In the genomic region with DNA sequence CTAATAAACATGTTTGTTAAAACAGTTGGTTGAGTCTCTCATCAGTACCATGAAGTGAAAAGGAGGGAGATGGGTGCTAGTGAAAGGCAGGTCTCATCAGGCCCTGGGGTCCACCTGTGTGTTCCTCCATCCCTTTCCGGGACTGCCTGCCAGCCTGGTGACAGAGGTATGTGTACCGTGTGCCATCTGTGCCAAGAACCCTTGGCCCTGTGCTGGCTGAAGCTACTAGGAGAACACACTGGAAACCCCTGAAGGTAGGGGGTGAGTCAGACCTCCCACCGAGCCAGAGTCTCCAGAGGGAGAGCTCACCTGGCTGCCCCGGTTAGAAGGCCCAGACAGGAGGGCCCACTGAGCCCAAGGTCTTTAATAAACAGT, we compare ENCODE assay signal across 1 cellular context.
TF ChIP-seq lines count a peak whose summit lies in the region.

No MANE protein-coding gene starts in this region.

TF ChIP-seq in K562, 482 proteins besides CTCF, POLR2A, EP300 and RAD21 (continued from another document and continues in another):
- TF ChIP-seq, protein P1, sequence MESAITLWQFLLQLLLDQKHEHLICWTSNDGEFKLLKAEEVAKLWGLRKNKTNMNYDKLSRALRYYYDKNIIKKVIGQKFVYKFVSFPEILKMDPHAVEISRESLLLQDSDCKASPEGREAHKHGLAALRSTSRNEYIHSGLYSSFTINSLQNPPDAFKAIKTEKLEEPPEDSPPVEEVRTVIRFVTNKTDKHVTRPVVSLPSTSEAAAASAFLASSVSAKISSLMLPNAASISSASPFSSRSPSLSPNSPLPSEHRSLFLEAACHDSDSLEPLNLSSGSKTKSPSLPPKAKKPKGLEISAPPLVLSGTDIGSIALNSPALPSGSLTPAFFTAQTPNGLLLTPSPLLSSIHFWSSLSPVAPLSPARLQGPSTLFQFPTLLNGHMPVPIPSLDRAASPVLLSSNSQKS (CRISPR knock-in tag; IDR thresholded peaks at IDR 0.05): no peak; the same call in 1 of the 2 replicates
- no peak for TF ChIP-seq ZNF699 (CRISPR knock-in tag; IDR thresholded peaks at IDR 0.05; ENCODE audit: insufficient replicate concordance)
- TF ChIP-seq ZNF41 (CRISPR knock-in tag; conservative IDR thresholded peaks at IDR 0.05): peak; percentile 74
- no peak for TF ChIP-seq ZBTB17 (CRISPR knock-in tag; IDR thresholded peaks at IDR 0.05)
- no peak for TF ChIP-seq EZH2 (IDR thresholded peaks at IDR 0.05; ENCODE audit: borderline replicate concordance, low read depth, low read length)
- TF ChIP-seq, protein P2, sequence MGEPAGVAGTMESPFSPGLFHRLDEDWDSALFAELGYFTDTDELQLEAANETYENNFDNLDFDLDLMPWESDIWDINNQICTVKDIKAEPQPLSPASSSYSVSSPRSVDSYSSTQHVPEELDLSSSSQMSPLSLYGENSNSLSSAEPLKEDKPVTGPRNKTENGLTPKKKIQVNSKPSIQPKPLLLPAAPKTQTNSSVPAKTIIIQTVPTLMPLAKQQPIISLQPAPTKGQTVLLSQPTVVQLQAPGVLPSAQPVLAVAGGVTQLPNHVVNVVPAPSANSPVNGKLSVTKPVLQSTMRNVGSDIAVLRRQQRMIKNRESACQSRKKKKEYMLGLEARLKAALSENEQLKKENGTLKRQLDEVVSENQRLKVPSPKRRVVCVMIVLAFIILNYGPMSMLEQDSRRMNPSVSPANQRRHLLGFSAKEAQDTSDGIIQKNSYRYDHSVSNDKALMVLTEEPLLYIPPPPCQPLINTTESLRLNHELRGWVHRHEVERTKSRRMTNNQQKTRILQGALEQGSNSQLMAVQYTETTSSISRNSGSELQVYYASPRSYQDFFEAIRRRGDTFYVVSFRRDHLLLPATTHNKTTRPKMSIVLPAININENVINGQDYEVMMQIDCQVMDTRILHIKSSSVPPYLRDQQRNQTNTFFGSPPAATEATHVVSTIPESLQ (CRISPR knock-in tag; IDR thresholded peaks at IDR 0.05): 0 out of 2 replicates have a peak, but pooled peaks have one; percentile 19
- no peak for TF ChIP-seq ZNF3 (CRISPR knock-in tag; IDR thresholded peaks at IDR 0.05)
- no peak for TF ChIP-seq HMG20B (CRISPR knock-in tag; IDR thresholded peaks at IDR 0.05)
- TF ChIP-seq STAT5B (CRISPR knock-in tag; IDR thresholded peaks at IDR 0.05): no peak
- no peak for TF ChIP-seq ZNF695 (CRISPR knock-in tag; IDR thresholded peaks at IDR 0.05)
- peak; percentile 93 for TF ChIP-seq RHOXF2B (CRISPR knock-in tag; conservative IDR thresholded peaks at IDR 0.05)
- no peak for TF ChIP-seq CREBBP (IDR thresholded peaks at IDR 0.05; ENCODE audit: low read depth, low read length)
- TF ChIP-seq, protein P3, sequence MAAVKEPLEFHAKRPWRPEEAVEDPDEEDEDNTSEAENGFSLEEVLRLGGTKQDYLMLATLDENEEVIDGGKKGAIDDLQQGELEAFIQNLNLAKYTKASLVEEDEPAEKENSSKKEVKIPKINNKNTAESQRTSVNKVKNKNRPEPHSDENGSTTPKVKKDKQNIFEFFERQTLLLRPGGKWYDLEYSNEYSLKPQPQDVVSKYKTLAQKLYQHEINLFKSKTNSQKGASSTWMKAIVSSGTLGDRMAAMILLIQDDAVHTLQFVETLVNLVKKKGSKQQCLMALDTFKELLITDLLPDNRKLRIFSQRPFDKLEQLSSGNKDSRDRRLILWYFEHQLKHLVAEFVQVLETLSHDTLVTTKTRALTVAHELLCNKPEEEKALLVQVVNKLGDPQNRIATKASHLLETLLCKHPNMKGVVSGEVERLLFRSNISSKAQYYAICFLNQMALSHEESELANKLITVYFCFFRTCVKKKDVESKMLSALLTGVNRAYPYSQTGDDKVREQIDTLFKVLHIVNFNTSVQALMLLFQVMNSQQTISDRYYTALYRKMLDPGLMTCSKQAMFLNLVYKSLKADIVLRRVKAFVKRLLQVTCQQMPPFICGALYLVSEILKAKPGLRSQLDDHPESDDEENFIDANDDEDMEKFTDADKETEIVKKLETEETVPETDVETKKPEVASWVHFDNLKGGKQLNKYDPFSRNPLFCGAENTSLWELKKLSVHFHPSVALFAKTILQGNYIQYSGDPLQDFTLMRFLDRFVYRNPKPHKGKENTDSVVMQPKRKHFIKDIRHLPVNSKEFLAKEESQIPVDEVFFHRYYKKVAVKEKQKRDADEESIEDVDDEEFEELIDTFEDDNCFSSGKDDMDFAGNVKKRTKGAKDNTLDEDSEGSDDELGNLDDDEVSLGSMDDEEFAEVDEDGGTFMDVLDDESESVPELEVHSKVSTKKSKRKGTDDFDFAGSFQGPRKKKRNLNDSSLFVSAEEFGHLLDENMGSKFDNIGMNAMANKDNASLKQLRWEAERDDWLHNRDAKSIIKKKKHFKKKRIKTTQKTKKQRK (IDR thresholded peaks at IDR 0.05; ENCODE audit: borderline replicate concordance, low read depth, low read length): no peak
- no peak for TF ChIP-seq ZNF175 (CRISPR knock-in tag; IDR thresholded peaks at IDR 0.05; ENCODE audit: low read depth)
- no peak for TF ChIP-seq SIN3B (IDR thresholded peaks at IDR 0.05; ENCODE audit: low read depth)
- no peak for TF ChIP-seq TBP (optimal IDR thresholded peaks at IDR 0.05; ENCODE audit: low read depth, low read length)
- TF ChIP-seq, protein P4, sequence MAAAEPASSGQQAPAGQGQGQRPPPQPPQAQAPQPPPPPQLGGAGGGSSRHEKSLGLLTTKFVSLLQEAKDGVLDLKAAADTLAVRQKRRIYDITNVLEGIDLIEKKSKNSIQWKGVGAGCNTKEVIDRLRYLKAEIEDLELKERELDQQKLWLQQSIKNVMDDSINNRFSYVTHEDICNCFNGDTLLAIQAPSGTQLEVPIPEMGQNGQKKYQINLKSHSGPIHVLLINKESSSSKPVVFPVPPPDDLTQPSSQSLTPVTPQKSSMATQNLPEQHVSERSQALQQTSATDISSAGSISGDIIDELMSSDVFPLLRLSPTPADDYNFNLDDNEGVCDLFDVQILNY (CRISPR knock-in tag; IDR thresholded peaks at IDR 0.05): no peak
- no peak for TF ChIP-seq SAP30 (IDR thresholded peaks at IDR 0.05; ENCODE audit: borderline replicate concordance, insufficient read depth, low read depth, low read length, poor library complexity, severe bottlenecking)
- TF ChIP-seq RNF2 (IDR thresholded peaks at IDR 0.05): no peak
- 0 out of 2 replicates have a peak, but pooled peaks have one; percentile 7 for TF ChIP-seq IFI16 (CRISPR knock-in tag; IDR thresholded peaks at IDR 0.05)
- TF ChIP-seq DACH1 (IDR thresholded peaks at IDR 0.05; ENCODE audit: partially characterized antibody): no peak
- TF ChIP-seq, protein P5, sequence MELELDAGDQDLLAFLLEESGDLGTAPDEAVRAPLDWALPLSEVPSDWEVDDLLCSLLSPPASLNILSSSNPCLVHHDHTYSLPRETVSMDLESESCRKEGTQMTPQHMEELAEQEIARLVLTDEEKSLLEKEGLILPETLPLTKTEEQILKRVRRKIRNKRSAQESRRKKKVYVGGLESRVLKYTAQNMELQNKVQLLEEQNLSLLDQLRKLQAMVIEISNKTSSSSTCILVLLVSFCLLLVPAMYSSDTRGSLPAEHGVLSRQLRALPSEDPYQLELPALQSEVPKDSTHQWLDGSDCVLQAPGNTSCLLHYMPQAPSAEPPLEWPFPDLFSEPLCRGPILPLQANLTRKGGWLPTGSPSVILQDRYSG (tag; conservative IDR thresholded peaks at IDR 0.05; ENCODE audit: low read depth): no peak
- peak; percentile 88 for TF ChIP-seq GTF2E2 (tag; IDR thresholded peaks at IDR 0.05)
- TF ChIP-seq, protein P6, sequence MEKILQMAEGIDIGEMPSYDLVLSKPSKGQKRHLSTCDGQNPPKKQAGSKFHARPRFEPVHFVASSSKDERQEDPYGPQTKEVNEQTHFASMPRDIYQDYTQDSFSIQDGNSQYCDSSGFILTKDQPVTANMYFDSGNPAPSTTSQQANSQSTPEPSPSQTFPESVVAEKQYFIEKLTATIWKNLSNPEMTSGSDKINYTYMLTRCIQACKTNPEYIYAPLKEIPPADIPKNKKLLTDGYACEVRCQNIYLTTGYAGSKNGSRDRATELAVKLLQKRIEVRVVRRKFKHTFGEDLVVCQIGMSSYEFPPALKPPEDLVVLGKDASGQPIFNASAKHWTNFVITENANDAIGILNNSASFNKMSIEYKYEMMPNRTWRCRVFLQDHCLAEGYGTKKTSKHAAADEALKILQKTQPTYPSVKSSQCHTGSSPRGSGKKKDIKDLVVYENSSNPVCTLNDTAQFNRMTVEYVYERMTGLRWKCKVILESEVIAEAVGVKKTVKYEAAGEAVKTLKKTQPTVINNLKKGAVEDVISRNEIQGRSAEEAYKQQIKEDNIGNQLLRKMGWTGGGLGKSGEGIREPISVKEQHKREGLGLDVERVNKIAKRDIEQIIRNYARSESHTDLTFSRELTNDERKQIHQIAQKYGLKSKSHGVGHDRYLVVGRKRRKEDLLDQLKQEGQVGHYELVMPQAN (IDR thresholded peaks at IDR 0.05; ENCODE audit: borderline replicate concordance): no peak
- TF ChIP-seq, protein P7, sequence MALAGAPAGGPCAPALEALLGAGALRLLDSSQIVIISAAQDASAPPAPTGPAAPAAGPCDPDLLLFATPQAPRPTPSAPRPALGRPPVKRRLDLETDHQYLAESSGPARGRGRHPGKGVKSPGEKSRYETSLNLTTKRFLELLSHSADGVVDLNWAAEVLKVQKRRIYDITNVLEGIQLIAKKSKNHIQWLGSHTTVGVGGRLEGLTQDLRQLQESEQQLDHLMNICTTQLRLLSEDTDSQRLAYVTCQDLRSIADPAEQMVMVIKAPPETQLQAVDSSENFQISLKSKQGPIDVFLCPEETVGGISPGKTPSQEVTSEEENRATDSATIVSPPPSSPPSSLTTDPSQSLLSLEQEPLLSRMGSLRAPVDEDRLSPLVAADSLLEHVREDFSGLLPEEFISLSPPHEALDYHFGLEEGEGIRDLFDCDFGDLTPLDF (CRISPR knock-in tag; IDR thresholded peaks at IDR 0.05): no peak
- TF ChIP-seq TSC22D4 (tag; IDR thresholded peaks at IDR 0.05): no peak
- TF ChIP-seq ARNT (IDR thresholded peaks at IDR 0.05): no peak
- no peak for TF ChIP-seq XRCC5 (IDR thresholded peaks at IDR 0.05; ENCODE audit: low read depth, low read length)
- TF ChIP-seq ZBTB8A (IDR thresholded peaks at IDR 0.05; ENCODE audit: partially characterized antibody): no peak
- TF ChIP-seq TFAM (CRISPR knock-in tag; conservative IDR thresholded peaks at IDR 0.05): no peak
- peak; percentile 84 for TF ChIP-seq NFXL1 (CRISPR knock-in tag; IDR thresholded peaks at IDR 0.05)
- TF ChIP-seq PHB2 (IDR thresholded peaks at IDR 0.05; ENCODE audit: low read depth): no peak
- TF ChIP-seq HEY1 (CRISPR knock-in tag; IDR thresholded peaks at IDR 0.05; ENCODE audit: borderline replicate concordance): no peak
- TF ChIP-seq HDAC8 (tag; IDR thresholded peaks at IDR 0.05): no peak
- TF ChIP-seq NFRKB (IDR thresholded peaks at IDR 0.05; ENCODE audit: low read depth): no peak
- no peak for TF ChIP-seq NR2C1 (IDR thresholded peaks at IDR 0.05)
- TF ChIP-seq NR2C1 (tag; IDR thresholded peaks at IDR 0.05): no peak
- TF ChIP-seq, protein P8, sequence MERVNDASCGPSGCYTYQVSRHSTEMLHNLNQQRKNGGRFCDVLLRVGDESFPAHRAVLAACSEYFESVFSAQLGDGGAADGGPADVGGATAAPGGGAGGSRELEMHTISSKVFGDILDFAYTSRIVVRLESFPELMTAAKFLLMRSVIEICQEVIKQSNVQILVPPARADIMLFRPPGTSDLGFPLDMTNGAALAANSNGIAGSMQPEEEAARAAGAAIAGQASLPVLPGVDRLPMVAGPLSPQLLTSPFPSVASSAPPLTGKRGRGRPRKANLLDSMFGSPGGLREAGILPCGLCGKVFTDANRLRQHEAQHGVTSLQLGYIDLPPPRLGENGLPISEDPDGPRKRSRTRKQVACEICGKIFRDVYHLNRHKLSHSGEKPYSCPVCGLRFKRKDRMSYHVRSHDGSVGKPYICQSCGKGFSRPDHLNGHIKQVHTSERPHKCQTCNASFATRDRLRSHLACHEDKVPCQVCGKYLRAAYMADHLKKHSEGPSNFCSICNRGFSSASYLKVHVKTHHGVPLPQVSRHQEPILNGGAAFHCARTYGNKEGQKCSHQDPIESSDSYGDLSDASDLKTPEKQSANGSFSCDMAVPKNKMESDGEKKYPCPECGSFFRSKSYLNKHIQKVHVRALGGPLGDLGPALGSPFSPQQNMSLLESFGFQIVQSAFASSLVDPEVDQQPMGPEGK (CRISPR knock-in tag; IDR thresholded peaks at IDR 0.05; ENCODE audit: borderline replicate concordance): no peak
- no peak for TF ChIP-seq MEF2D (tag; conservative IDR thresholded peaks at IDR 0.05; ENCODE audit: low read depth)
- TF ChIP-seq NEUROD1 (IDR thresholded peaks at IDR 0.05; ENCODE audit: borderline replicate concordance, low read depth, low read length, partially characterized antibody): no peak
- peak; percentile 81 for TF ChIP-seq ZNF436 (CRISPR knock-in tag; IDR thresholded peaks at IDR 0.05)
- TF ChIP-seq, protein P9, sequence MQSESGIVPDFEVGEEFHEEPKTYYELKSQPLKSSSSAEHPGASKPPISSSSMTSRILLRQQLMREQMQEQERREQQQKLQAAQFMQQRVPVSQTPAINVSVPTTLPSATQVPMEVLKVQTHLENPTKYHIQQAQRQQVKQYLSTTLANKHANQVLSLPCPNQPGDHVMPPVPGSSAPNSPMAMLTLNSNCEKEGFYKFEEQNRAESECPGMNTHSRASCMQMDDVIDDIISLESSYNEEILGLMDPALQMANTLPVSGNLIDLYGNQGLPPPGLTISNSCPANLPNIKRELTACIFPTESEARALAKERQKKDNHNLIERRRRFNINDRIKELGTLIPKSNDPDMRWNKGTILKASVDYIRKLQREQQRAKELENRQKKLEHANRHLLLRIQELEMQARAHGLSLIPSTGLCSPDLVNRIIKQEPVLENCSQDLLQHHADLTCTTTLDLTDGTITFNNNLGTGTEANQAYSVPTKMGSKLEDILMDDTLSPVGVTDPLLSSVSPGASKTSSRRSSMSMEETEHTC (IDR thresholded peaks at IDR 0.05): no peak
- TF ChIP-seq, protein P10, sequence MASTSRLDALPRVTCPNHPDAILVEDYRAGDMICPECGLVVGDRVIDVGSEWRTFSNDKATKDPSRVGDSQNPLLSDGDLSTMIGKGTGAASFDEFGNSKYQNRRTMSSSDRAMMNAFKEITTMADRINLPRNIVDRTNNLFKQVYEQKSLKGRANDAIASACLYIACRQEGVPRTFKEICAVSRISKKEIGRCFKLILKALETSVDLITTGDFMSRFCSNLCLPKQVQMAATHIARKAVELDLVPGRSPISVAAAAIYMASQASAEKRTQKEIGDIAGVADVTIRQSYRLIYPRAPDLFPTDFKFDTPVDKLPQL (IDR thresholded peaks at IDR 0.05; ENCODE audit: extremely low read depth, insufficient read length): no peak
- TF ChIP-seq RBM22 (IDR thresholded peaks at IDR 0.05; ENCODE audit: low read depth, low read length, poor library complexity, severe bottlenecking): peak; percentile 17
- no peak for TF ChIP-seq RBM17 (IDR thresholded peaks at IDR 0.05; ENCODE audit: borderline replicate concordance, low read depth, low read length)
- no peak for TF ChIP-seq PYGO2 (tag; IDR thresholded peaks at IDR 0.05)
- TF ChIP-seq SP2 (IDR thresholded peaks at IDR 0.05; ENCODE audit: extremely low read depth, low read depth, low read length, poor library complexity, severe bottlenecking): no peak
- peak; percentile 8; the same call in 1 of the 2 replicates for TF ChIP-seq BMI1 (IDR thresholded peaks at IDR 0.05; ENCODE audit: low read length)
- TF ChIP-seq PML (IDR thresholded peaks at IDR 0.05; ENCODE audit: low read length): 0 out of 2 replicates have a peak, but pooled peaks have one; percentile 40
- TF ChIP-seq HNRNPL (IDR thresholded peaks at IDR 0.05; ENCODE audit: low read depth, low read length): no peak
